ENCODE assay signal across 16 cellular contexts in genomic region chr12:131994589-131994988, GRCh38. TPM values are rescaled to one million over a fixed set of nuclear protein-coding genes. Genes with fewer than 3 reads are reported as not detected.
DNase-seq lines count a peak whose midpoint lies in the region; ATAC-seq and TF ChIP-seq lines count a peak whose summit lies in the region.
"Had no signal": no experiment of that assay in that cellular context is flagged by ENCODE, and none has a peak within 500 bp of the region (broad histone marks: within the 10 kb centered on the region; RNA-seq: fewer than 3 reads in every experiment).

No MANE protein-coding gene starts in this region.

- peaks cover 52% of the 10 kb centered on the region for H3K36me3 Mint-ChIP-seq in natural killer cell treated with Interleukin-12 subunit alpha and Interleukin-12 subunit beta and Interleukin-15 and Interleukin-18, amount 100 ng/mL, for 72 hours
- H3K36me3 Mint-ChIP-seq in natural killer cell: peaks cover 25% of the 10 kb centered on the region
- H3K36me3 Mint-ChIP-seq in stimulated activated memory B cell treated with anti-CD40 and anti-IgM and Interleukin-4, amounts not matched to agents 10 μg/mL and 1 μg/mL and 100 μg/mL, for 72 hours: peaks cover 66% of the 10 kb centered on the region
- peaks cover 26 to 27% of the 10 kb centered on the region in 2 donors for H3K36me3 Mint-ChIP-seq in activated naive CD4-positive, alpha-beta T cell treated with anti-CD3 and anti-CD28 coated beads, Interleukin-2, amount 50 U/mL, for 72 hours

- H3K4me3 Mint-ChIP-seq in natural killer cell treated with Interleukin-12 subunit alpha and Interleukin-12 subunit beta and Interleukin-15 and Interleukin-18, amount 100 ng/mL, for 72 hours: no peak overlapping the region
- H3K4me3 Mint-ChIP-seq in natural killer cell: no peak overlapping the region
- no peak overlapping the region for H3K4me3 Mint-ChIP-seq in stimulated activated memory B cell treated with anti-CD40 and anti-IgM and Interleukin-4, amounts not matched to agents 10 μg/mL and 1 μg/mL and 100 μg/mL, for 72 hours

- no peaks in the 10 kb centered on the region for H3K9me3 Mint-ChIP-seq in natural killer cell treated with Interleukin-12 subunit alpha and Interleukin-12 subunit beta and Interleukin-15 and Interleukin-18, amount 100 ng/mL, for 72 hours
- no peaks in the 10 kb centered on the region for H3K9me3 Mint-ChIP-seq in natural killer cell
- H3K9me3 Mint-ChIP-seq in stimulated activated memory B cell treated with anti-CD40 and anti-IgM and Interleukin-4, amounts not matched to agents 10 μg/mL and 1 μg/mL and 100 μg/mL, for 72 hours: no peaks in the 10 kb centered on the region
- no peaks in the 10 kb centered on the region for H3K9me3 Mint-ChIP-seq in activated naive CD4-positive, alpha-beta T cell treated with anti-CD3 and anti-CD28 coated beads, Interleukin-2, amount 50 U/mL, for 72 hours

- peak overlapping the region; percentile 3 to 9 for H3K27ac Mint-ChIP-seq in natural killer cell treated with Interleukin-12 subunit alpha and Interleukin-12 subunit beta and Interleukin-15 and Interleukin-18, amount 100 ng/mL, for 72 hours
- no peak overlapping the region for H3K27ac Mint-ChIP-seq in natural killer cell
- H3K27ac Mint-ChIP-seq in stimulated activated memory B cell treated with anti-CD40 and anti-IgM and Interleukin-4, amounts not matched to agents 10 μg/mL and 1 μg/mL and 100 μg/mL, for 72 hours: peak overlapping the region; percentile 2
- peak overlapping the region in 1 of 2 donors; percentile 66 for H3K27ac Mint-ChIP-seq in activated naive CD4-positive, alpha-beta T cell treated with anti-CD3 and anti-CD28 coated beads, Interleukin-2, amount 50 U/mL, for 72 hours

- no peaks in the 10 kb centered on the region for H3K27me3 Mint-ChIP-seq in natural killer cell treated with Interleukin-12 subunit alpha and Interleukin-12 subunit beta and Interleukin-15 and Interleukin-18, amount 100 ng/mL, for 72 hours
- no peaks in the 10 kb centered on the region for H3K27me3 Mint-ChIP-seq in natural killer cell (ENCODE audit: low read depth in 2 of 2)
- H3K27me3 Mint-ChIP-seq in stimulated activated memory B cell treated with anti-CD40 and anti-IgM and Interleukin-4, amounts not matched to agents 10 μg/mL and 1 μg/mL and 100 μg/mL, for 72 hours: no peaks in the 10 kb centered on the region

- ATAC-seq in natural killer cell treated with Interleukin-12 subunit alpha and Interleukin-12 subunit beta and Interleukin-15 and Interleukin-18, amount 100 ng/mL, for 72 hours: no peak
- no peak for ATAC-seq in natural killer cell
- peak; percentile 66 for ATAC-seq in GM21576 (IDR thresholded peaks at IDR 0.05; ENCODE audit: unreplicated experiment)
- ATAC-seq in HG03097 (IDR thresholded peaks at IDR 0.05; ENCODE audit: low FRiP score, unreplicated experiment): peak; percentile 79
- ATAC-seq in stimulated activated memory B cell treated with anti-CD40 and anti-IgM and Interleukin-4, amounts not matched to agents 10 μg/mL and 1 μg/mL and 100 μg/mL, for 72 hours: no peak
- ATAC-seq in esophagus mucosa: no peak
- no peak for ATAC-seq in activated naive CD4-positive, alpha-beta T cell treated with anti-CD3 and anti-CD28 coated beads, Interleukin-2, amount 50 U/mL, for 72 hours
- ATAC-seq: left cardiac atrium had no signal

- H3K4me1 Mint-ChIP-seq in natural killer cell treated with Interleukin-12 subunit alpha and Interleukin-12 subunit beta and Interleukin-15 and Interleukin-18, amount 100 ng/mL, for 72 hours (ENCODE audit: low read depth in 2 of 2): peaks cover 0 to 6% of the 10 kb centered on the region in 2 donors
- H3K4me1 Mint-ChIP-seq in natural killer cell: no peaks in the 10 kb centered on the region
- H3K4me1 Mint-ChIP-seq in stimulated activated memory B cell treated with anti-CD40 and anti-IgM and Interleukin-4, amounts not matched to agents 10 μg/mL and 1 μg/mL and 100 μg/mL, for 72 hours: peaks cover 7% of the 10 kb centered on the region

- TF ChIP-seq CTCF in natural killer cell (IDR thresholded peaks at IDR 0.05): no peak

- intact Hi-C loops in natural killer cell (cut with micrococcal nuclease): no loop called here

- no peak for DNase-seq in natural killer cell treated with Interleukin-12 subunit alpha and Interleukin-12 subunit beta and Interleukin-15 and Interleukin-18, amount 100 ng/mL, for 72 hours (ENCODE audit: low spot score)
- DNase-seq in natural killer cell (no peak), NCI-H510A treated with DMSO at 0.1 percent for 48 hours (lab: John Stamatoyannopoulos, UW) (no peak)
- no peak for DNase-seq in activated naive CD4-positive, alpha-beta T cell treated with anti-CD3 and anti-CD28 coated beads, Interleukin-2, amount 50 U/mL, for 72 hours (ENCODE audit: low spot score in 2 of 2)
- DNase-seq: activated gamma-delta T cell treated with Interleukin-2 at 50 U/mL for 16 hours; Calu3; KG1; left cardiac atrium; NCI-H1436 treated with DMSO at 0.1 percent for 48 hours; NCI-H526 treated with DMSO at 0.1 percent for 48 hours; stimulated activated CD4-positive, alpha-beta T cell treated with anti-CD3 and anti-CD28 coated beads, Interleukin-2, amount 100 ng/mL, for 24 hours; T-helper 9 cell had no signal

RNA-seq across cellular contexts. Expression of gene EP400, which starts 44.8 kb away (rescaled TPM):
- 100 to 1,000 TPM in 1 of 2 donors, 10 to 100 TPM in 1; 53.5 to 106 TPM for total RNA-seq in natural killer cell treated with Interleukin-12 subunit alpha and Interleukin-12 subunit beta and Interleukin-15 and Interleukin-18, amount 100 ng/mL, for 72 hours
- total RNA-seq in natural killer cell (10 to 100 TPM; 62.8 to 81.1 (median 80.1) TPM), esophagus mucosa (26.1 TPM)
- 10 to 100 TPM; 55.6 to 57.4 TPM for total RNA-seq in activated naive CD4-positive, alpha-beta T cell treated with anti-CD3 and anti-CD28 coated beads, Interleukin-2, amount 50 U/mL, for 72 hours

Comparison
In these comparisons a context has a peak if more than half of its experiments do, and no peak if none do; other contexts are left out.
1. H3K27ac Mint-ChIP-seq: peak in natural killer cell treated with Interleukin-12 subunit alpha and Interleukin-12 subunit beta and Interleukin-15 and Interleukin-18, amount 100 ng/mL, for 72 hours (2 of 2) and stimulated activated memory B cell treated with anti-CD40 and anti-IgM and Interleukin-4, amounts not matched to agents 10 μg/mL and 1 μg/mL and 100 μg/mL, for 72 hours (single experiment); none in natural killer cell (0 of 2).
2. ATAC-seq: peak in GM21576 (single experiment) and HG03097 (single experiment); none in natural killer cell treated with Interleukin-12 subunit alpha and Interleukin-12 subunit beta and Interleukin-15 and Interleukin-18, amount 100 ng/mL, for 72 hours (0 of 2), natural killer cell (0 of 3), stimulated activated memory B cell treated with anti-CD40 and anti-IgM and Interleukin-4, amounts not matched to agents 10 μg/mL and 1 μg/mL and 100 μg/mL, for 72 hours (single experiment), esophagus mucosa (single experiment) and activated naive CD4-positive, alpha-beta T cell treated with anti-CD3 and anti-CD28 coated beads, Interleukin-2, amount 50 U/mL, for 72 hours (0 of 2).